ENCODE assay signal across 29 cellular contexts in genomic region chr11:106121570-106122320, GRCh38.
"Had no signal": no experiment of that assay in that cellular context is flagged by ENCODE, and none has a peak within 500 bp of the region (broad histone marks: within the 10 kb centered on the region; RNA-seq: fewer than 3 reads in every experiment).

No MANE protein-coding gene starts in this region.

- ATAC-seq: activated CD4-positive, CD25-positive, alpha-beta regulatory T cell treated with anti-CD3 and anti-CD28 coated beads, Interleukin-2, amount 50 U/mL, for 24 hours; activated naive CD4-positive, alpha-beta T cell treated with anti-CD3 and anti-CD28 coated beads, Interleukin-2, amount 50 U/mL, for 72 hours; activated T-helper 17 cell treated with anti-CD3 and anti-CD28 coated beads, Interleukin-2, amount 50 U/mL, for 72 hours; body of pancreas; heart right ventricle; left colon; right lobe of liver; stimulated activated effector memory CD8-positive, alpha-beta T cell treated with anti-CD3 and anti-CD28 coated beads, Interleukin-12 subunit alpha, Interleukin-12 subunit beta, amount 100 ng/mL, for 72 hours; stimulated activated naive CD8-positive, alpha-beta T cell treated with anti-CD3 and anti-CD28 coated beads, Interleukin-15, amount 100 ng/mL, for 72 hours; T-helper 17 cell had no signal

- H3K36me3 ChIP-seq: esophagus muscularis mucosa, heart right ventricle, neutrophil, right lobe of liver, upper lobe of left lung, WERI-Rb-1 had no signal

- H3K4me3 ChIP-seq: body of pancreas, esophagus muscularis mucosa, heart right ventricle, right lobe of liver, upper lobe of left lung had no signal

- H3K4me1 ChIP-seq: body of pancreas, esophagus muscularis mucosa, heart right ventricle, right lobe of liver, upper lobe of left lung had no signal

- H3K27me3 ChIP-seq: body of pancreas, esophagus muscularis mucosa, neutrophil, right lobe of liver, upper lobe of left lung had no signal

- H3K27ac ChIP-seq: body of pancreas, esophagus muscularis mucosa, heart right ventricle, neutrophil, right lobe of liver, upper lobe of left lung, WERI-Rb-1 had no signal

- H3K9me3 ChIP-seq: body of pancreas, esophagus muscularis mucosa, heart right ventricle, neutrophil, right lobe of liver, upper lobe of left lung had no signal

- DNase-seq: activated CD4-positive, alpha-beta memory T cell treated with anti-CD3 and anti-CD28 coated beads for 36 hours; activated CD4-positive, alpha-beta T cell treated with anti-CD3 and anti-CD28 coated beads, Interleukin-2, amount 10 ng/mL, durations not matched to agents 24 days and 14 days; activated CD8-positive, alpha-beta memory T cell treated with anti-CD3 and anti-CD28 coated beads, Interleukin-2, amount 50 U/mL, for 48 hours; activated gamma-delta T cell treated with Interleukin-2 at 50 U/mL for 16 hours; activated T-cell treated with anti-CD3 and anti-CD28 coated beads, Interleukin-2, amount 50 U/mL, for 24 hours; anterior cingulate cortex; body of pancreas; dermis blood vessel endothelial cell; effector CD4-positive, alpha-beta T cell; foreskin melanocyte; heart right ventricle; left colon; mammary epithelial cell; naive B cell; nephron progenitor cell; right lobe of liver; stimulated activated CD4-positive, alpha-beta T cell treated with anti-CD3 and anti-CD28 coated beads, Interleukin-4, amount 100 ng/mL, for 24 hours; stimulated activated naive CD8-positive, alpha-beta T cell treated with anti-CD3 and anti-CD28 coated beads, Interleukin-15, amount 100 ng/mL, for 72 hours; substantia nigra; T-helper 17 cell; T1000; upper lobe of left lung; WERI-Rb-1 had no signal
